1 cellular context compared by ENCODE assay signal in genomic region chr6:30169658-30170614, GRCh38.
A peak's percentile ranks its signal among the peaks of the same experiment; 100 is the strongest.
TF ChIP-seq lines count a peak whose summit lies in the region.

No MANE protein-coding gene starts in this region.

TF ChIP-seq in IMR-90, 13 proteins besides CTCF, POLR2A, EP300 and RAD21:
- peak; percentile 53 for TF ChIP-seq SMC3 (IDR thresholded peaks at IDR 0.05; ENCODE audit: low read depth, low read length)
- TF ChIP-seq FOS (IDR thresholded peaks at IDR 0.05; ENCODE audit: low read depth, low read length): no peak
